17 cellular contexts compared by ENCODE assay signal in the genomic region with DNA sequence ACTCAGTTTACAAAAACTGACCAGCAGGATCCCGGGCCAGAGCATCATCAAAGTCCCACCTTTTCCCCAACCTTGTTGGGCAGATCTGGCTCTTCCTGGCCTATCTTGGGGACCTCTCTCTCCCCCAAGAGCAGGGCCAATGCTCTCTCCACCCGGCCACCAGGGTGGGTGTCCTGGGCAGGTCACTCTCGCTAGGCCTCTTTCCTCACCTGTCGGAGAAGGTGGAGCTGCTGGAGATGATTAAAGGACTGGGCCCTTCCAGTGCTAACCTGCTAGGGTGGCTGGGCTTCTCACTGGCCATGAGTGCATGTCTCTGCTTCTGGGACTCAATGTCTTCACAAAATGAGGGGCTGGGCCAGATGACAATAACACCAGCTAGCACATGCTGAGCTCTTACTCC. TPM values are rescaled to one million over a fixed set of nuclear protein-coding genes. Genes with fewer than 3 reads are reported as not detected.
DNase-seq lines count a peak whose midpoint lies in the region; ATAC-seq and TF ChIP-seq lines count a peak whose summit lies in the region.
"Had no signal": no experiment of that assay in that cellular context is flagged by ENCODE, and none has a peak within 500 bp of the region (broad histone marks: within the 10 kb centered on the region; RNA-seq: fewer than 3 reads in every experiment).

No MANE protein-coding gene starts in this region.

- H3K27me3 ChIP-seq in CD4-positive, alpha-beta T cell (ENCODE audit: control insufficient read depth, insufficient read depth, low read length), result no peaks in the 10 kb centered on the region
- H3K27me3 ChIP-seq in colonic mucosa (no peaks in the 10 kb centered on the region), mucosa of rectum (ENCODE audit: control insufficient read depth in 2 of 2, insufficient read depth in 2 of 2, low read length in 2 of 2) (no peaks in the 10 kb centered on the region), stomach (no peaks in the 10 kb centered on the region), psoas muscle (ENCODE audit: insufficient read depth in 3 of 3, low read length in 2 of 3) (peaks cover 0 to 4% (median 0%) of the 10 kb centered on the region in 3 donors)

- intact Hi-C loops in CD4-positive, alpha-beta T cell (cut with DNase I, micrococcal nuclease), result loop anchor here in 1 of 2 experiments (1.0 to 10.0 kb wide), 3 partner anchors 27 to 1511 kb away; a partner anchor contains a TSS
- intact Hi-C loops in colonic mucosa (cut with DNase I), result no loop called here
- intact Hi-C loops in stomach (cut with DNase I; ENCODE audit: low total_unique reads), result no loop called here
- intact Hi-C loops in psoas muscle (cut with DNase I), result no loop called here

- H3K27ac ChIP-seq in CD4-positive, alpha-beta T cell (ENCODE audit: low read depth, low read length), result no peak overlapping the region
- H3K27ac ChIP-seq in colonic mucosa, result peak overlapping the region; percentile 69
- peak overlapping the region; percentile 83 to 84 for H3K27ac ChIP-seq in mucosa of rectum (ENCODE audit: low read depth in 2 of 2, low read length in 2 of 2)
- H3K27ac ChIP-seq in stomach, result peak overlapping the region in 4 of 5 donors; percentile 43 to 67 (median 53)
- H3K27ac ChIP-seq in psoas muscle, result no peak overlapping the region
- H3K27ac ChIP-seq in substantia nigra (ENCODE audit: low read depth, low read length, poor library complexity, severe bottlenecking), result no peak overlapping the region
- H3K27ac ChIP-seq: BLaER1 treated with 17β-estradiol and CSF1 and Interleukin-3, amounts not matched to agents 10 nM and 100 nM had no signal

- H3K4me1 Mint-ChIP-seq in CD4-positive, alpha-beta T cell (ENCODE audit: low read depth), result peaks cover 12% of the 10 kb centered on the region

- no peaks in the 10 kb centered on the region for H3K9me3 Mint-ChIP-seq in CD4-positive, alpha-beta T cell

- no peak for TF ChIP-seq CTCF in CD4-positive, alpha-beta T cell (IDR thresholded peaks at IDR 0.05)
- TF ChIP-seq CTCF in colonic mucosa (IDR thresholded peaks at IDR 0.05) (no peak), stomach (IDR thresholded peaks at IDR 0.05) (no peak), psoas muscle (IDR thresholded peaks at IDR 0.05) (no peak), GM13976 (IDR thresholded peaks at IDR 0.05; ENCODE audit: borderline replicate concordance, control extremely low read depth, extremely low read depth, insufficient read depth, missing control alignments) (no peak)

- H3K4me1 ChIP-seq in colonic mucosa (peaks cover 12% of the 10 kb centered on the region), mucosa of rectum (ENCODE audit: control insufficient read depth in 2 of 2, insufficient read depth in 2 of 2, low read length in 2 of 2) (peaks cover 50 to 71% of the 10 kb centered on the region in 2 donors), stomach (peaks cover 12 to 36% (median 30%) of the 10 kb centered on the region in 4 donors), psoas muscle (no peaks in the 10 kb centered on the region)

- no peak for TF ChIP-seq POLR2A in stomach (IDR thresholded peaks at IDR 0.05)

- ATAC-seq in CD4-positive, alpha-beta T cell (ENCODE audit: poor library complexity), result no peak
- ATAC-seq in psoas muscle, result no peak

- H3K27ac Mint-ChIP-seq in CD4-positive, alpha-beta T cell, result no peak overlapping the region

- in situ Hi-C loops in GM13976 (cut with MboI; ENCODE audit: low sequenced_read_pairs, unreplicated experiment), result no loop called here

- H3K9ac ChIP-seq in colonic mucosa (ENCODE audit: low read depth in 2 of 2, low read length in 2 of 2) (peak overlapping the region in 1 of 2 donors; percentile 77), mucosa of rectum (ENCODE audit: low read depth in 1 of 2, low read length in 2 of 2) (no peak overlapping the region)
- H3K9ac ChIP-seq: BLaER1 treated with 17β-estradiol and CSF1 and Interleukin-3, amounts not matched to agents 10 nM and 100 nM had no signal

- WGBS in stomach, 5 donors, result 89 to 99% (median 96%) methylated on average over 3 to 4 of the region's 4 CpGs
- 93 to 100% (median 97%) methylated on average over 4 of the region's 4 CpGs for WGBS in psoas muscle, 3 donors

- no peak for TF ChIP-seq EP300 in stomach (IDR thresholded peaks at IDR 0.05)

- H3K4me3 ChIP-seq in colonic mucosa (no peak overlapping the region), mucosa of rectum (ENCODE audit: low read length in 2 of 2) (no peak overlapping the region), stomach (no peak overlapping the region), psoas muscle (no peak overlapping the region)
- H3K4me3 ChIP-seq: BLaER1 treated with 17β-estradiol and CSF1 and Interleukin-3, amounts not matched to agents 10 nM and 100 nM had no signal

- DNase-seq in CD4-positive, alpha-beta T cell, result no peak
- DNase-seq in colonic mucosa (no peak), stomach (peak; percentile 24), HEK293T (ENCODE audit: extremely low spot score) (no peak), psoas muscle (no peak), substantia nigra (lab: John Stamatoyannopoulos, UW) (no peak), GM13976 (ENCODE audit: low spot score) (no peak)
- DNase-seq: ACHN; CD4-positive, CD25-positive, alpha-beta regulatory T cell; DMS79; HCEC 1CT; IMR-90 had no signal

- H3K4me3 Mint-ChIP-seq in CD4-positive, alpha-beta T cell, result peak overlapping the region; percentile 92

- POLR2A ChIA-PET in CD4-positive, alpha-beta T cell (lab: Charles Lee), result no interaction called here
- POLR2A ChIA-PET in HEK293T (lab: Yijun Ruan, JAX), result no interaction called here

- H3K36me3 Mint-ChIP-seq in CD4-positive, alpha-beta T cell (ENCODE audit: low read depth), result no peaks in the 10 kb centered on the region
- H3K36me3 Mint-ChIP-seq: CD4-positive, CD25-positive, alpha-beta regulatory T cell had no signal

- CTCF ChIA-PET in CD4-positive, alpha-beta T cell (lab: Charles Lee), result interaction anchor here (2.3 kb wide), 1 partner anchor 16 kb away, joined by 13 read pairs; no protein-coding TSS in a partner anchor
- CTCF ChIA-PET in HEK293T (lab: Yijun Ruan, JAX), result interaction anchor here (0.5 to 0.9 kb wide), 2 partner anchors 27 to 486 kb away, joined by 3 read pairs; no protein-coding TSS in a partner anchor

- no peaks in the 10 kb centered on the region for H3K36me3 ChIP-seq in colonic mucosa
- H3K36me3 ChIP-seq in mucosa of rectum (ENCODE audit: control insufficient read depth in 2 of 2, insufficient read depth in 2 of 2, low read length in 2 of 2), result no peaks in the 10 kb centered on the region
- H3K36me3 ChIP-seq in stomach, result no peaks in the 10 kb centered on the region
- no peaks in the 10 kb centered on the region for H3K36me3 ChIP-seq in psoas muscle (ENCODE audit: insufficient read depth in 1 of 2, low read depth in 1 of 2)
- H3K36me3 ChIP-seq: BLaER1 treated with 17β-estradiol and CSF1 and Interleukin-3, amounts not matched to agents 10 nM and 100 nM had no signal

- H3K27me3 Mint-ChIP-seq in CD4-positive, alpha-beta T cell, result no peaks in the 10 kb centered on the region

- H3K9me3 ChIP-seq in CD4-positive, alpha-beta T cell (ENCODE audit: control insufficient read depth, low read length), result no peaks in the 10 kb centered on the region
- no peaks in the 10 kb centered on the region for H3K9me3 ChIP-seq in colonic mucosa
- no peaks in the 10 kb centered on the region for H3K9me3 ChIP-seq in mucosa of rectum (ENCODE audit: control insufficient read depth in 2 of 2, low read length in 2 of 2)
- no peaks in the 10 kb centered on the region for H3K9me3 ChIP-seq in stomach
- no peaks in the 10 kb centered on the region for H3K9me3 ChIP-seq in psoas muscle

TF ChIP-seq in HEK293T, 16 proteins besides CTCF, POLR2A, EP300 and RAD21:
- TF ChIP-seq FOXM1 (IDR thresholded peaks at IDR 0.05; ENCODE audit: borderline replicate concordance) (no peak), L3MBTL2 (conservative IDR thresholded peaks at IDR 0.05) (no peak), ELF4 (IDR thresholded peaks at IDR 0.05) (no peak), LEF1 (IDR thresholded peaks at IDR 0.05; ENCODE audit: borderline replicate concordance) (no peak), NFRKB (IDR thresholded peaks at IDR 0.05) (no peak), SUZ12 (IDR thresholded peaks at IDR 0.05) (no peak), TARDBP (IDR thresholded peaks at IDR 0.05) (no peak), CTBP1 (IDR thresholded peaks at IDR 0.05; ENCODE audit: borderline replicate concordance) (no peak)
- TF ChIP-seq, protein P1, sequence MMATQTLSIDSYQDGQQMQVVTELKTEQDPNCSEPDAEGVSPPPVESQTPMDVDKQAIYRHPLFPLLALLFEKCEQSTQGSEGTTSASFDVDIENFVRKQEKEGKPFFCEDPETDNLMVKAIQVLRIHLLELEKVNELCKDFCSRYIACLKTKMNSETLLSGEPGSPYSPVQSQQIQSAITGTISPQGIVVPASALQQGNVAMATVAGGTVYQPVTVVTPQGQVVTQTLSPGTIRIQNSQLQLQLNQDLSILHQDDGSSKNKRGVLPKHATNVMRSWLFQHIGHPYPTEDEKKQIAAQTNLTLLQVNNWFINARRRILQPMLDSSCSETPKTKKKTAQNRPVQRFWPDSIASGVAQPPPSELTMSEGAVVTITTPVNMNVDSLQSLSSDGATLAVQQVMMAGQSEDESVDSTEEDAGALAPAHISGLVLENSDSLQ (IDR thresholded peaks at IDR 0.05), result no peak

RNA-seq across cellular contexts. Expression of a gene that starts 2.9 kb away (rescaled TPM):
- total RNA-seq in CD4-positive, alpha-beta T cell, result 1 to 10 TPM; 5.1 to 6.9 TPM
- total RNA-seq in colonic mucosa, result 100 to 1,000 TPM; 258 to 267 TPM
- 100 to 1,000 TPM in 2 of 5 donors, 10 to 100 TPM in 3; 36.4 to 110 (median 86.2) TPM for total RNA-seq in stomach
- 10 to 100 TPM; 10.0 to 53.0 (median 21.7) TPM for polyA plus RNA-seq in stomach
- total RNA-seq in psoas muscle, result 1 to 10 TPM in 2 of 4 donors, under 1 TPM in 2; 0.88 to 1.8 (median 1.1) TPM
- under 1 TPM; 0.59 to 0.67 (median 0.64) TPM for polyA plus RNA-seq in psoas muscle

RNA-seq across cellular contexts. Expression of a gene that starts 29.7 kb away (rescaled TPM):
- total RNA-seq in CD4-positive, alpha-beta T cell, result not detected
- total RNA-seq in colonic mucosa (100 to 1,000 TPM in 1 of 2 donors, 10 to 100 TPM in 1; 83.1 to 107 TPM), stomach (100 to 1,000 TPM in 1 of 5 donors, 10 to 100 TPM in 4; 14.5 to 164 (median 61.3) TPM), psoas muscle (under 1 TPM in 1 of 4 donors, not detected in 3; 0.12 TPM)
- polyA plus RNA-seq in stomach (1 to 10 TPM in 2 of 3 donors, under 1 TPM in 1; 0.55 to 5.3 (median 3.1) TPM), psoas muscle (not detected)
- total RNA-seq: A172; CD4-positive, CD25-positive, alpha-beta regulatory T cell; G401; H4; IMR-90 had no signal
- polyA plus RNA-seq: CD4-positive, CD25-positive, alpha-beta regulatory T cell had no signal

RNA-seq across cellular contexts. Expression of a gene that starts 38.8 kb away (rescaled TPM):
- not detected for total RNA-seq in CD4-positive, alpha-beta T cell
- 10 to 100 TPM in 1 of 2 donors, 1 to 10 TPM in 1; 7.5 to 16.8 TPM for total RNA-seq in colonic mucosa
- total RNA-seq in stomach, result 10 to 100 TPM in 3 of 5 donors, 1 to 10 TPM in 1, not detected in 1; 2.6 to 63.7 (median 28.3) TPM
- 1 to 10 TPM in 1 of 3 donors, not detected in 2; 1.1 TPM for polyA plus RNA-seq in stomach
- total RNA-seq in psoas muscle, result not detected
- under 1 TPM in 1 of 3 donors, not detected in 2; 0.32 TPM for polyA plus RNA-seq in psoas muscle
- total RNA-seq: A172; CD4-positive, CD25-positive, alpha-beta regulatory T cell; G401; H4; IMR-90 had no signal
- polyA plus RNA-seq: CD4-positive, CD25-positive, alpha-beta regulatory T cell had no signal

Comparison
In these comparisons a context has a peak if more than half of its experiments do, and no peak if none do; other contexts are left out.
1. H3K27ac ChIP-seq: peak in colonic mucosa (single experiment), mucosa of rectum (2 of 2) and stomach (4 of 5); none in CD4-positive, alpha-beta T cell (single experiment), psoas muscle (single experiment) and substantia nigra (single experiment).
2. RNA of a gene that starts 2.9 kb away (total RNA-seq): 258 to 267 TPM in colonic mucosa and 36.4 to 110 TPM in stomach; 5.1 to 6.9 TPM in CD4-positive, alpha-beta T cell and 0.88 to 1.8 TPM in psoas muscle; every median in the first group is over 4 times any median in the second.
3. RNA of a gene that starts 29.7 kb away (total RNA-seq): 83.1 to 107 TPM in colonic mucosa and 14.5 to 164 TPM in stomach; not detected in CD4-positive, alpha-beta T cell and 0.12 TPM in psoas muscle; every median in the first group is over 10 times any median in the second.